Comparison of ENCODE assay signal across 8 cellular contexts in the genomic region with DNA sequence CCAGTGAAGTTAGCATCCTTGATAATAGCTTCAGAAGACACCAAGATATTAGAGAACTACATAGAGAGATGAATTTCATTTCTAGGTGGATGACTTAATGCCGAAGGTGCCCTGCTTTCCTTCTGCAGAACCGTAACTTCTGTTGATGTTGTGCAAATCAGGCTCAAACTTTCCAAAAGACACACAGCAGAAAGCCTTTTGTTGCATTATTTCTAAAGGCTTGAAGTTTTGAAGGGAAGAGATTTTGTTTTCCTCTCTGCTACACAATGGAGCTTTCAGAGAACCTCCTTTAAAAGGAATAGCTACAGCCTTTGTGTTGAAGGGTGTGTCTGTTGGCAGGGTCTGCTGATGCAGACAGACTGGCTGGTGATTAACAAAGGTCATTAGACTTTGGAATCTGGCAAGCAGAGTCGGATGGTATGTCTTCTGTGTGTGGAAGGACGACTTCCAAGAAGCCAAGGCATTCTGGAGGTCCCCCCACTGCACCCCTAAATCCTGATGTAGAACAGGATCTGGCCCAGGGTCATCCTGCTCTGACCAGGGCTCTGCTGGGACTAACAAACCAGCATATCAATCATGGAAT. TPM values are rescaled to one million over a fixed set of nuclear protein-coding genes. Genes with fewer than 3 reads are reported as not detected.
DNase-seq lines count a peak whose midpoint lies in the region; ATAC-seq and TF ChIP-seq lines count a peak whose summit lies in the region.

No MANE protein-coding gene starts in this region.

- H3K4me3 ChIP-seq in vagina (no peak overlapping the region), tibial artery (no peak overlapping the region)

- H3K27me3 Mint-ChIP-seq in natural killer cell (ENCODE audit: low read depth in 2 of 2): peaks cover 0 to 2% of the 10 kb centered on the region in 2 donors
- H3K27me3 Mint-ChIP-seq in natural killer cell treated with Interleukin-12 subunit alpha and Interleukin-12 subunit beta and Interleukin-15 and Interleukin-18, amount 100 ng/mL, for 72 hours: no peaks in the 10 kb centered on the region
- H3K27me3 Mint-ChIP-seq in activated naive CD8-positive, alpha-beta T cell treated with anti-CD3 and anti-CD28 coated beads, Interleukin-2, amount 50 U/mL, for 24 hours: no peaks in the 10 kb centered on the region

- H3K27me3 ChIP-seq in vagina (no peaks in the 10 kb centered on the region), tibial artery (no peaks in the 10 kb centered on the region)

- H3K36me3 ChIP-seq in vagina (peaks cover 0 to 18% of the 10 kb centered on the region in 2 donors), tibial artery (peaks cover 11 to 23% (median 17%) of the 10 kb centered on the region in 3 donors)

- peaks cover 0 to under 1% of the 10 kb centered on the region in 2 donors for H3K9me3 Mint-ChIP-seq in natural killer cell
- peaks cover 10% of the 10 kb centered on the region for H3K9me3 Mint-ChIP-seq in natural killer cell treated with Interleukin-12 subunit alpha and Interleukin-12 subunit beta and Interleukin-15 and Interleukin-18, amount 100 ng/mL, for 72 hours
- no peaks in the 10 kb centered on the region for H3K9me3 Mint-ChIP-seq in activated naive CD8-positive, alpha-beta T cell treated with anti-CD3 and anti-CD28 coated beads, Interleukin-2, amount 50 U/mL, for 24 hours

- H3K4me1 Mint-ChIP-seq in natural killer cell: peaks cover 11 to 17% of the 10 kb centered on the region in 2 donors
- peaks cover 0 to 14% of the 10 kb centered on the region in 2 donors for H3K4me1 Mint-ChIP-seq in natural killer cell treated with Interleukin-12 subunit alpha and Interleukin-12 subunit beta and Interleukin-15 and Interleukin-18, amount 100 ng/mL, for 72 hours (ENCODE audit: low read depth in 2 of 2)
- peaks cover 5% of the 10 kb centered on the region for H3K4me1 Mint-ChIP-seq in activated naive CD8-positive, alpha-beta T cell treated with anti-CD3 and anti-CD28 coated beads, Interleukin-2, amount 50 U/mL, for 24 hours

- no peaks in the 10 kb centered on the region for H3K36me3 Mint-ChIP-seq in natural killer cell
- H3K36me3 Mint-ChIP-seq in natural killer cell treated with Interleukin-12 subunit alpha and Interleukin-12 subunit beta and Interleukin-15 and Interleukin-18, amount 100 ng/mL, for 72 hours: peaks cover 2% of the 10 kb centered on the region
- no peaks in the 10 kb centered on the region for H3K36me3 Mint-ChIP-seq in activated naive CD8-positive, alpha-beta T cell treated with anti-CD3 and anti-CD28 coated beads, Interleukin-2, amount 50 U/mL, for 24 hours (ENCODE audit: low read depth)

- no peak for TF ChIP-seq CTCF in natural killer cell (IDR thresholded peaks at IDR 0.05)
- TF ChIP-seq CTCF in vagina (IDR thresholded peaks at IDR 0.05): no peak
- TF ChIP-seq CTCF in tibial artery (IDR thresholded peaks at IDR 0.05): no peak

- H3K27ac ChIP-seq in vagina (peak overlapping the region; percentile 49), tibial artery (peak overlapping the region in 1 of 2 donors; percentile 3)

- intact Hi-C loops in natural killer cell (cut with micrococcal nuclease) (no loop called here), vagina (cut with DNase I) (no loop called here), tibial artery (cut with DNase I; ENCODE audit: low total_unique reads) (no loop called here)

- TF ChIP-seq POLR2A in vagina (IDR thresholded peaks at IDR 0.05): no peak

- no peak for DNase-seq in natural killer cell
- DNase-seq in natural killer cell treated with Interleukin-12 subunit alpha and Interleukin-12 subunit beta and Interleukin-15 and Interleukin-18, amount 100 ng/mL, for 72 hours (ENCODE audit: low spot score): no peak
- DNase-seq in dermis blood vessel endothelial cell: peak; percentile 49
- DNase-seq in lung microvascular endothelial cell (ENCODE audit: low read depth in 2 of 2): peak; percentile 8 to 12
- DNase-seq in vagina (ENCODE audit: extremely low spot score in 2 of 2): no peak
- DNase-seq in activated naive CD8-positive, alpha-beta T cell treated with anti-CD3 and anti-CD28 coated beads, Interleukin-2, amount 50 U/mL, for 24 hours: no peak
- DNase-seq in G401 (ENCODE audit: low spot score): no peak
- no peak for DNase-seq in tibial artery

- peaks cover 34% of the 10 kb centered on the region for H3K4me1 ChIP-seq in vagina
- H3K4me1 ChIP-seq in tibial artery: peaks cover 0 to 24% (median 7%) of the 10 kb centered on the region in 4 donors

- no peak for ATAC-seq in natural killer cell
- no peak for ATAC-seq in natural killer cell treated with Interleukin-12 subunit alpha and Interleukin-12 subunit beta and Interleukin-15 and Interleukin-18, amount 100 ng/mL, for 72 hours
- no peak for ATAC-seq in activated naive CD8-positive, alpha-beta T cell treated with anti-CD3 and anti-CD28 coated beads, Interleukin-2, amount 50 U/mL, for 24 hours

- no peak overlapping the region for H3K4me3 Mint-ChIP-seq in natural killer cell
- H3K4me3 Mint-ChIP-seq in natural killer cell treated with Interleukin-12 subunit alpha and Interleukin-12 subunit beta and Interleukin-15 and Interleukin-18, amount 100 ng/mL, for 72 hours: no peak overlapping the region
- H3K4me3 Mint-ChIP-seq in activated naive CD8-positive, alpha-beta T cell treated with anti-CD3 and anti-CD28 coated beads, Interleukin-2, amount 50 U/mL, for 24 hours: no peak overlapping the region

- no peaks in the 10 kb centered on the region for H3K9me3 ChIP-seq in vagina
- H3K9me3 ChIP-seq in tibial artery: no peaks in the 10 kb centered on the region

- peak overlapping the region; percentile 42 to 82 for H3K27ac Mint-ChIP-seq in natural killer cell
- no peak overlapping the region for H3K27ac Mint-ChIP-seq in natural killer cell treated with Interleukin-12 subunit alpha and Interleukin-12 subunit beta and Interleukin-15 and Interleukin-18, amount 100 ng/mL, for 72 hours
- H3K27ac Mint-ChIP-seq in activated naive CD8-positive, alpha-beta T cell treated with anti-CD3 and anti-CD28 coated beads, Interleukin-2, amount 50 U/mL, for 24 hours: no peak overlapping the region

- in situ Hi-C loops in G401 (cut with HindIII; ENCODE audit: low sequenced_read_pairs): no loop called here

RNA-seq across cellular contexts. Expression of a gene that starts 57.8 kb away (rescaled TPM):
- total RNA-seq in natural killer cell (under 1 TPM; 0.33 to 0.93 (median 0.35) TPM), dermis blood vessel endothelial cell (11.4 and 11.9 TPM in 2 replicates), lung microvascular endothelial cell (4.2 and 4.6 TPM in 2 replicates), vagina (28.5 TPM)
- under 1 TPM in 1 of 2 donors, not detected in 1; 0.31 TPM for total RNA-seq in natural killer cell treated with Interleukin-12 subunit alpha and Interleukin-12 subunit beta and Interleukin-15 and Interleukin-18, amount 100 ng/mL, for 72 hours
- 0.06 and 0.20 TPM in 2 replicates for total RNA-seq in G401 (2014; rRNA removed; shearing (Covaris generic))

Comparison
In these comparisons a context has a peak if more than half of its experiments do, and no peak if none do; other contexts are left out.
1. H3K27ac Mint-ChIP-seq: peak in natural killer cell (2 of 2); none in natural killer cell treated with Interleukin-12 subunit alpha and Interleukin-12 subunit beta and Interleukin-15 and Interleukin-18, amount 100 ng/mL, for 72 hours (0 of 2) and activated naive CD8-positive, alpha-beta T cell treated with anti-CD3 and anti-CD28 coated beads, Interleukin-2, amount 50 U/mL, for 24 hours (single experiment).
2. DNase-seq: peak in dermis blood vessel endothelial cell (single experiment) and lung microvascular endothelial cell (2 of 2); none in natural killer cell (single experiment), natural killer cell treated with Interleukin-12 subunit alpha and Interleukin-12 subunit beta and Interleukin-15 and Interleukin-18, amount 100 ng/mL, for 72 hours (single experiment), vagina (0 of 2), activated naive CD8-positive, alpha-beta T cell treated with anti-CD3 and anti-CD28 coated beads, Interleukin-2, amount 50 U/mL, for 24 hours (single experiment), G401 (single experiment) and tibial artery (0 of 2).